25 cellular contexts compared by ENCODE assay signal in the genomic region with DNA sequence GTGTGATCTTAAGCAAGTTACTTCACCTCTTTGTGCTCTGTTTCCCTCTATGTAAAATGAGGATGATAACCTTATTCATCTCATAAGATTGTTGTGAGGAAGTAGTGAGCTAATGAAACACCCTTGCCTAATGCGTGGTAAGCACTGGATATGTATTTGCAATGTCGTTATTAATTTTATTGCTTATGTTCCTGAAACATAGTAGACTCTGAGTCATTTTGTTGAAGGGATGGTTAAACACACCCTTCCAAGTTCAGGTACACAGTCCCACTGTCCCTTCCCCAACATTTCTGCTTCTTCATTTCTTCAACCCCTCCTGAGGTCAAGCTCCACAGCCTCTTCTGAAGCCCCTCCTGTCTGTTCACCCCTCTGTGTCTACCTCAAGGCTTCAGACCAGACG. TPM values are rescaled to one million over a fixed set of nuclear protein-coding genes. Genes with fewer than 3 reads are reported as not detected.
DNase-seq lines count a peak whose midpoint lies in the region; ATAC-seq, FAIRE-seq and TF ChIP-seq lines count a peak whose summit lies in the region.
"Had no signal": no experiment of that assay in that cellular context is flagged by ENCODE, and none has a peak within 500 bp of the region (broad histone marks: within the 10 kb centered on the region; RNA-seq: fewer than 3 reads in every experiment).

No MANE protein-coding gene starts in this region.

- no peaks in the 10 kb centered on the region for H4K20me1 ChIP-seq in PC-3 (ENCODE audit: low read length)
- H4K20me1 ChIP-seq: BLaER1 treated with 17β-estradiol and CSF1 and Interleukin-3, amounts not matched to agents 10 nM and 100 nM had no signal

- H3K4me1 ChIP-seq in PC-3 (ENCODE audit: insufficient read depth, low read length) (peaks cover 18% of the 10 kb centered on the region), small intestine (ENCODE audit: control insufficient read depth in 2 of 2, insufficient read depth in 1 of 2, low read depth in 1 of 2, low read length in 1 of 2) (no peaks in the 10 kb centered on the region)
- H3K4me1 ChIP-seq: BLaER1 treated with 17β-estradiol and CSF1 and Interleukin-3, amounts not matched to agents 10 nM and 100 nM had no signal

- peak overlapping the region; percentile 26; the same call in 1 of the 2 replicates for H3K4me2 ChIP-seq in PC-3 (ENCODE audit: low read length)
- H3K4me2 ChIP-seq: BLaER1 treated with 17β-estradiol and CSF1 and Interleukin-3, amounts not matched to agents 10 nM and 100 nM had no signal

- no peak overlapping the region for H3K4me3 Mint-ChIP-seq in nephron progenitor cell
- H3K4me3 Mint-ChIP-seq: B cell; CD4-positive, alpha-beta T cell; CD8-positive, alpha-beta T cell had no signal

- POLR2A ChIA-PET in PC-3 (lab: Charles Lee; ENCODE audit: unreplicated experiment) = no interaction called here

- H3K9me3 ChIP-seq in PC-3 (ENCODE audit: low read length) (no peaks in the 10 kb centered on the region), small intestine (ENCODE audit: control insufficient read depth, low read depth) (no peaks in the 10 kb centered on the region)

- H2AFZ ChIP-seq in PC-3 (ENCODE audit: low read length) = no peak overlapping the region

- no peaks in the 10 kb centered on the region for H3K27me3 ChIP-seq in PC-3 (ENCODE audit: low read length)
- peaks cover 0 to 2% of the 10 kb centered on the region in 2 donors for H3K27me3 ChIP-seq in small intestine (ENCODE audit: control insufficient read depth in 2 of 2, insufficient read depth in 2 of 2, low read length in 2 of 2)
- H3K27me3 ChIP-seq: BLaER1 treated with 17β-estradiol and CSF1 and Interleukin-3, amounts not matched to agents 10 nM and 100 nM had no signal

- peaks cover 26% of the 10 kb centered on the region for H3K4me1 Mint-ChIP-seq in nephron progenitor cell
- H3K4me1 Mint-ChIP-seq: B cell had no signal

- TF ChIP-seq CTCF in PC-3 (conservative IDR thresholded peaks at IDR 0.05; ENCODE audit: low read depth, low read length) = no peak
- TF ChIP-seq CTCF in nephron progenitor cell (IDR thresholded peaks at IDR 0.05) = no peak

- intact Hi-C loops in PC-3 (cut with micrococcal nuclease) = loop anchor here (1.0 to 2.0 kb wide), 2 partner anchors 9 to 37 kb away; no protein-coding TSS in a partner anchor

- H3K9me2 ChIP-seq in PC-3 (replicated peaks; ENCODE audit: low read length) = no peaks in the 10 kb centered on the region

- no peaks in the 10 kb centered on the region for H3K9me3 Mint-ChIP-seq in nephron progenitor cell
- H3K9me3 Mint-ChIP-seq: CD4-positive, alpha-beta T cell; CD8-positive, alpha-beta T cell had no signal

- H3K27ac ChIP-seq in PC-3 (ENCODE audit: low read length) = no peak overlapping the region
- no peak overlapping the region for H3K27ac ChIP-seq in small intestine (ENCODE audit: low read depth in 1 of 2, low read length in 1 of 2)
- H3K27ac ChIP-seq: BLaER1 treated with 17β-estradiol and CSF1 and Interleukin-3, amounts not matched to agents 10 nM and 100 nM; C4-2B had no signal

- no peak for FAIRE-seq in small intestine (lab: Jason Lieb, UNC)
- FAIRE-seq: A204.1, GM12878, GM12892, GM18507 had no signal

- no peak overlapping the region for H3K27ac Mint-ChIP-seq in nephron progenitor cell
- H3K27ac Mint-ChIP-seq: B cell; CD4-positive, alpha-beta T cell; CD8-positive, alpha-beta T cell had no signal

- no peaks in the 10 kb centered on the region for H3K36me3 Mint-ChIP-seq in nephron progenitor cell (ENCODE audit: low read depth)
- H3K36me3 Mint-ChIP-seq: CD8-positive, alpha-beta T cell had no signal

- ATAC-seq in PC-3 (peak; percentile 87), esophagus mucosa (peak; percentile 50), GM19395 (IDR thresholded peaks at IDR 0.05; ENCODE audit: unreplicated experiment) (no peak)
- ATAC-seq: CD8-positive, alpha-beta T cell; GM12878 had no signal

- no peaks in the 10 kb centered on the region for H3F3A ChIP-seq in PC-3 (ENCODE audit: low read length, unreplicated experiment)

- CTCF ChIA-PET in PC-3 (lab: Charles Lee) = interaction anchor here (0.7 to 1.0 kb wide), 2 partner anchors 9 to 76 kb away, joined by 3 to 5 read pairs; no protein-coding TSS in a partner anchor

- H3K4me3 ChIP-seq in PC-3 (ENCODE audit: low read length) = no peak overlapping the region
- no peak overlapping the region for H3K4me3 ChIP-seq in small intestine (ENCODE audit: low read depth in 1 of 2, low read length in 2 of 2)
- H3K4me3 ChIP-seq: BLaER1 treated with 17β-estradiol and CSF1 and Interleukin-3, amounts not matched to agents 10 nM and 100 nM; GM12878 had no signal

- peak; percentile 51 for DNase-seq in PC-3
- peak; percentile 68 for DNase-seq in small intestine
- no peak for DNase-seq in NCI-H146 treated with DMSO at 0.1 percent for 48 hours (lab: John Stamatoyannopoulos, UW; ENCODE audit: unreplicated experiment)
- DNase-seq in nephron progenitor cell = no peak
- DNase-seq: 8988T; ACHN; AML-193; CD4-positive, alpha-beta T cell; CD8-positive, alpha-beta T cell; DMS 273 treated with DMSO at 0.1 percent for 48 hours; DMS153; DMS53; DMS79; DND-41; EL; GDM1 had no signal

- no peaks in the 10 kb centered on the region for H3K79me2 ChIP-seq in PC-3 (ENCODE audit: low read length)

- WGBS in small intestine, 3 donors = 48 to 70% (median 50%) methylated on average over 3 of the region's 3 CpGs

- BruUV-seq in PC-3 (replicated peaks; lab: Mats Ljungman, UMichigan) = no TSS peak

- no peak overlapping the region for H3K9ac ChIP-seq in PC-3 (ENCODE audit: low read length)
- H3K9ac ChIP-seq: BLaER1 treated with 17β-estradiol and CSF1 and Interleukin-3, amounts not matched to agents 10 nM and 100 nM had no signal

- H3K36me3 ChIP-seq in PC-3 (ENCODE audit: low read depth, low read length) = no peaks in the 10 kb centered on the region
- H3K36me3 ChIP-seq in small intestine (ENCODE audit: control insufficient read depth in 2 of 2, insufficient read depth in 2 of 2, low read length in 2 of 2) = no peaks in the 10 kb centered on the region
- H3K36me3 ChIP-seq: BLaER1 treated with 17β-estradiol and CSF1 and Interleukin-3, amounts not matched to agents 10 nM and 100 nM had no signal

- peaks cover 15% of the 10 kb centered on the region for H3K27me3 Mint-ChIP-seq in nephron progenitor cell (ENCODE audit: low read depth, poor library complexity)

RNA-seq across cellular contexts. Expression of gene FAM222A, which starts 40.2 kb away (rescaled TPM):
- total RNA-seq in PC-3 (2014; rRNA removed) (11.7 and 15.3 TPM in 2 replicates), esophagus mucosa (5.4 TPM)
- 1 to 10 TPM; 1.6 to 7.5 (median 3.4) TPM for polyA plus RNA-seq in small intestine

Comparison
In these comparisons a context has a peak if more than half of its experiments do, and no peak if none do; other contexts are left out.
1. DNase-seq: peak in PC-3 (single experiment) and small intestine (single experiment); none in NCI-H146 treated with DMSO at 0.1 percent for 48 hours (single experiment) and nephron progenitor cell (single experiment).